ENCODE assay signal across 1 cellular context in genomic region chr16:1316033-1316405, GRCh38.
TF ChIP-seq lines count a peak whose summit lies in the region.

No MANE protein-coding gene starts in this region.

TF ChIP-seq in IMR-90, 13 proteins besides CTCF, POLR2A, EP300 and RAD21 (continued from another document):
- TF ChIP-seq CEBPB (IDR thresholded peaks at IDR 0.05; ENCODE audit: low read depth, low read length) (no peak), BHLHE40 (IDR thresholded peaks at IDR 0.05; ENCODE audit: low read depth, low read length) (no peak), USF2 (IDR thresholded peaks at IDR 0.05; ENCODE audit: low read depth, low read length) (no peak)
